Comparison of ENCODE assay signal across 8 cellular contexts in genomic region chr5:172834570-172835245, GRCh38. TPM values are rescaled to one million over a fixed set of nuclear protein-coding genes. Genes with fewer than 3 reads are reported as not detected.
DNase-seq lines count a peak whose midpoint lies in the region; ATAC-seq and TF ChIP-seq lines count a peak whose summit lies in the region.

No MANE protein-coding gene starts in this region.

- WGBS in adipose tissue, 3 donors: 0 to 2% (median 1%) methylated on average over 12 to 19 of the region's 19 CpGs
- WGBS in right cardiac atrium: 3% methylated on average over 19 of the region's 19 CpGs

- H3K27me3 ChIP-seq in HUES48 (ENCODE audit: control insufficient read depth, insufficient read depth, low read length) (no peaks in the 10 kb centered on the region), right cardiac atrium (ENCODE audit: control insufficient read depth, insufficient read depth) (no peaks in the 10 kb centered on the region), gastrocnemius medialis (no peaks in the 10 kb centered on the region)

- no peak for TF ChIP-seq POLR2A in gastrocnemius medialis (IDR thresholded peaks at IDR 0.05)

- peak; percentile 12 to 30 for ATAC-seq in right cardiac atrium
- ATAC-seq in gastrocnemius medialis: peak; percentile 15 to 16
- ATAC-seq in HG03354 (IDR thresholded peaks at IDR 0.05; ENCODE audit: poor library complexity, severe bottlenecking, unreplicated experiment): no peak

- peaks cover 16% of the 10 kb centered on the region for H3K36me3 ChIP-seq in HUES48 (ENCODE audit: control insufficient read depth, insufficient read depth, low read length)
- no peaks in the 10 kb centered on the region for H3K36me3 ChIP-seq in gastrocnemius medialis

- in situ Hi-C loops in gastrocnemius medialis (cut with MboI; ENCODE audit: low sequenced_read_pairs in 4 of 4): loop anchor here in 1 of 4 donors (10.0 kb wide), 1 partner anchor 70 kb away; no protein-coding TSS in a partner anchor

- intact Hi-C loops in right cardiac atrium (cut with DNase I): loop anchor here in 1 of 4 donors (10.0 kb wide), 1 partner anchor 60 kb away; the partner anchor contains the start of gene DUSP1
- intact Hi-C loops in gastrocnemius medialis (cut with DNase I; ENCODE audit: low total_unique reads): loop anchor here (2.0 to 10.0 kb wide), 2 partner anchors 68 to 120 kb away; no protein-coding TSS in a partner anchor

- peak; percentile 18 for DNase-seq in COLO829 (ENCODE audit: low spot score)
- DNase-seq in right cardiac atrium: no peak
- DNase-seq in gastrocnemius medialis: no peak
- DNase-seq in GF-D8 (lab: John Stamatoyannopoulos, UW): no peak
- no peak for DNase-seq in activated effector memory CD4-positive, alpha-beta T cell treated with Interleukin-2 at 50 U/mL for 16 hours

- H3K9me3 ChIP-seq in HUES48 (ENCODE audit: control insufficient read depth, insufficient read depth, low read length) (no peaks in the 10 kb centered on the region), right cardiac atrium (ENCODE audit: control insufficient read depth, low read length) (no peaks in the 10 kb centered on the region), gastrocnemius medialis (no peaks in the 10 kb centered on the region)

- H3K9ac ChIP-seq in HUES48 (ENCODE audit: low read depth, low read length): peak overlapping the region; percentile 7; the same call in 1 of the 2 replicates

- H3K4me3 ChIP-seq in HUES48 (ENCODE audit: low read depth, low read length) (peak overlapping the region; percentile 68), right cardiac atrium (ENCODE audit: low read length) (peak overlapping the region; percentile 89), gastrocnemius medialis (peak overlapping the region; percentile 71 to 97 (median 86))

- H3K4me1 ChIP-seq in HUES48 (ENCODE audit: control insufficient read depth, insufficient read depth, low read length) (peaks cover 22% of the 10 kb centered on the region), right cardiac atrium (ENCODE audit: control insufficient read depth, insufficient read depth, low read length) (peaks cover 3% of the 10 kb centered on the region), gastrocnemius medialis (peaks cover 34 to 39% of the 10 kb centered on the region in 2 donors)

- TF ChIP-seq CTCF in gastrocnemius medialis (IDR thresholded peaks at IDR 0.05 in 4 of 5, conservative IDR thresholded peaks at IDR 0.05 in 1 of 5): no peak

- H3K27ac ChIP-seq in HUES48 (ENCODE audit: low read depth, low read length) (peak overlapping the region; percentile 92), adipose tissue (ENCODE audit: low read depth, low read length) (peak overlapping the region; percentile 67), right cardiac atrium (ENCODE audit: low read length) (peak overlapping the region; percentile 75), gastrocnemius medialis (peak overlapping the region; percentile 83 to 93 (median 87))

RNA-seq across cellular contexts. Expression of gene ERGIC1, which starts 0.7 kb away (rescaled TPM):
- polyA plus RNA-seq in adipose tissue: 100 to 1,000 TPM in 2 of 3 donors, 10 to 100 TPM in 1; 66.5 to 123 (median 119) TPM
- 10 to 100 TPM; 75.7 to 96.8 (median 86.9) TPM for total RNA-seq in right cardiac atrium
- 73.1 TPM for polyA plus RNA-seq in right cardiac atrium
- total RNA-seq in gastrocnemius medialis: 100 to 1,000 TPM in 1 of 4 donors, 10 to 100 TPM in 3; 54.4 to 108 (median 88.0) TPM
